In the genomic region with DNA sequence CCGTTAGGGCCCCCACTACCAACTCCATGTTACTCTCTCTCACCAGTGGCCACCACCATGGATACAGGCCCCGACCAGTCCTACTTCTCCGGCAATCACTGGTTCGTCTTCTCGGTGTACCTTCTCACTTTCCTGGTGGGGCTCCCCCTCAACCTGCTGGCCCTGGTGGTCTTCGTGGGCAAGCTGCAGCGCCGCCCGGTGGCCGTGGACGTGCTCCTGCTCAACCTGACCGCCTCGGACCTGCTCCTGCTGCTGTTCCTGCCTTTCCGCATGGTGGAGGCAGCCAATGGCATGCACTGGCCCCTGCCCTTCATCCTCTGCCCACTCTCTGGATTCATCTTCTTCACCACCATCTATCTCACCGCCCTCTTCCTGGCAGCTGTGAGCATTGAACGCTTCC, we compare ENCODE assay signal across 10 cellular contexts. TPM values are rescaled to one million over a fixed set of nuclear protein-coding genes. Genes with fewer than 3 reads are reported as not detected.
"Had no signal": no experiment of that assay in that cellular context is flagged by ENCODE, and none has a peak within 500 bp of the region (broad histone marks: within the 10 kb centered on the region; RNA-seq: fewer than 3 reads in every experiment).

No MANE protein-coding gene starts in this region.

RNA-seq across cellular contexts. Expression of a gene that starts 0.6 kb away (rescaled TPM):
- total RNA-seq: activated CD8-positive, alpha-beta memory T cell treated with anti-CD3 and anti-CD28 coated beads, Interleukin-2, amount 10 ng/mL, durations not matched to agents 7 days and 5 days; activated naive CD8-positive, alpha-beta T cell treated with anti-CD3 and anti-CD28 coated beads, Interleukin-2, amount 10 ng/mL, durations not matched to agents 7 days and 5 days; LHCN-M2; M059J; Right ventricle myocardium superior; SJCRH30; T-helper 2 cell treated with Interferon-gamma antibody and Interleukin-4, amounts not matched to agents 100 ng/mL and 5 ng/mL, for 36 hours had no signal
- polyA plus RNA-seq: SK-N-SH had no signal

RNA-seq across cellular contexts. Expression of a gene that starts 11.1 kb away (rescaled TPM):
- total RNA-seq: activated CD8-positive, alpha-beta memory T cell treated with anti-CD3 and anti-CD28 coated beads, Interleukin-2, amount 10 ng/mL, durations not matched to agents 7 days and 5 days; activated naive CD8-positive, alpha-beta T cell treated with anti-CD3 and anti-CD28 coated beads, Interleukin-2, amount 10 ng/mL, durations not matched to agents 7 days and 5 days; activated T-cell treated with anti-CD3 and anti-CD28 coated beads, Interleukin-2, amount 50 U/mL, for 4 hours; adrenal gland; LHCN-M2; M059J; Right ventricle myocardium superior; SJCRH30; T-helper 2 cell treated with Interferon-gamma antibody and Interleukin-4, amounts not matched to agents 100 ng/mL and 5 ng/mL, for 36 hours had no signal
- polyA plus RNA-seq: SK-N-SH had no signal

RNA-seq across cellular contexts. Expression of a gene that starts 12.0 kb away (rescaled TPM):
- total RNA-seq: activated naive CD8-positive, alpha-beta T cell treated with anti-CD3 and anti-CD28 coated beads, Interleukin-2, amount 10 ng/mL, durations not matched to agents 7 days and 5 days; adrenal gland; LHCN-M2; M059J; Right ventricle myocardium superior; SJCRH30; T-helper 2 cell treated with Interferon-gamma antibody and Interleukin-4, amounts not matched to agents 100 ng/mL and 5 ng/mL, for 36 hours had no signal
- polyA plus RNA-seq: adrenal gland, SK-N-SH had no signal
